In the genomic region with DNA sequence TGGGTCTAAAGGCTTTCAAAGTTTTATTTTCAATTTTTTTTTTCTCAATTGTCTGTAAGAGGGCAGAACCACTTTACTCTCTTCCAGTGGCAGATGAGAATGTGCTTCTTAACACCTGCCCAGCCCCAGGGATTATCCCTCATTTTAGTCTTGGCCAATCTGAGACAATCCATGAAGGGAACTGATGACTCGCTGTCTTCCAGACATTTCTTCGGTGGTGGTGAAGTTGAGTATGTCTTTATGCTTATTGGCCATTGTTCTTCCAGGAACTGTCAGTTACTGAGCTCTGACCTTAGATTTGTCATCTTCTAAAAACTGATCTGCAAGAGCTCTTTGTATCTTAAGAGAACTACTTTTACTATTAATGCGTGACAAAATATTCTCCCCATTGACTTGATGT, we compare ENCODE assay signal across 23 cellular contexts.
A peak's percentile ranks its signal among the peaks of the same experiment; 100 is the strongest.
DNase-seq lines count a peak whose midpoint lies in the region; ATAC-seq, FAIRE-seq and TF ChIP-seq lines count a peak whose summit lies in the region.
"Had no signal": no experiment of that assay in that cellular context is flagged by ENCODE, and none has a peak within 500 bp of the region (broad histone marks: within the 10 kb centered on the region; RNA-seq: fewer than 3 reads in every experiment).

No MANE protein-coding gene starts in this region.

- no peak overlapping the region for H3K4ac ChIP-seq in IMR-90 (ENCODE audit: low read depth, low read length)

- WGBS in IMR-90 (ENCODE audit: extremely low coverage in 2 of 2, insufficient read length in 1 of 2), 2 experiments, result no CpG with 5 or more reads among the region's 3 CpGs

- no peak overlapping the region for H2BK20ac ChIP-seq in IMR-90 (ENCODE audit: low read depth, low read length)

- no peak overlapping the region for H2AK5ac ChIP-seq in IMR-90 (ENCODE audit: low read depth, low read length)

- ATAC-seq in IMR-90 (ENCODE audit: low read depth) (no peak), HG02884 (IDR thresholded peaks at IDR 0.05; ENCODE audit: unreplicated experiment) (no peak), HG02885 (IDR thresholded peaks at IDR 0.05; ENCODE audit: poor library complexity, unreplicated experiment) (no peak)
- ATAC-seq: GM23338, HCT116, K562 had no signal

- TF ChIP-seq RAD21 in IMR-90 (IDR thresholded peaks at IDR 0.05; ENCODE audit: low read length), result no peak

- H3K27ac Mint-ChIP-seq in astrocyte (ENCODE audit: unreplicated experiment), result no peak overlapping the region
- H3K27ac Mint-ChIP-seq: B cell; CD4-positive, alpha-beta T cell; GM23338 had no signal

- no peaks in the 10 kb centered on the region for H3K79me1 ChIP-seq in IMR-90 (ENCODE audit: low read depth in 1 of 2, low read length in 2 of 2)

- no peak overlapping the region for H3K14ac ChIP-seq in IMR-90 (replicated peaks; ENCODE audit: low read depth, low read length)

- DNase-seq in IMR-90 (peak; percentile 32), astrocyte (ENCODE audit: low read depth) (peak; percentile 34), fibroblast of mammary gland (ENCODE audit: low read depth) (peak; percentile 57), osteoblast (ENCODE audit: insufficient read length, low spot score, missing footprints) (peak; percentile 88), tibial artery (no peak)
- DNase-seq: Calu3; CD4-positive, alpha-beta T cell; DMS79; NCI-H1436; NCI-H2029; NCI-H2171; NCI-H446 treated with DMSO at 0.1 percent for 48 hours; NCI-H748 treated with DMSO at 0.1 percent for 48 hours; OCI-M1 had no signal

- CTCF ChIA-PET in IMR-90 (lab: Yijun Ruan, JAX), result no interaction called here

- no peak overlapping the region for H3K4me3 Mint-ChIP-seq in astrocyte (ENCODE audit: unreplicated experiment)
- H3K4me3 Mint-ChIP-seq: B cell; CD4-positive, alpha-beta T cell; GM23338 had no signal

- H3K27me3 Mint-ChIP-seq in astrocyte (ENCODE audit: low read depth, unreplicated experiment), result no peaks in the 10 kb centered on the region

- intact Hi-C loops in IMR-90 (cut with micrococcal nuclease) (no loop called here), tibial artery (cut with DNase I; ENCODE audit: low total_unique reads) (no loop called here)

- H3K79me2 ChIP-seq in astrocyte (ENCODE audit: insufficient read depth, low read length) (no peaks in the 10 kb centered on the region), osteoblast (ENCODE audit: insufficient read depth, low read length) (no peaks in the 10 kb centered on the region)

- in situ Hi-C loops in IMR-90 (cut with MboI; ENCODE audit: low sequenced_read_pairs), result no loop called here

- no peak overlapping the region for H3K4me2 ChIP-seq in IMR-90 (ENCODE audit: low read depth, low read length)
- no peak overlapping the region for H3K4me2 ChIP-seq in astrocyte (ENCODE audit: low read length)
- H3K4me2 ChIP-seq in osteoblast (ENCODE audit: insufficient read depth, low read length), result no peak overlapping the region
- H3K4me2 ChIP-seq: GM23338 had no signal

- no peak overlapping the region for H4K5ac ChIP-seq in IMR-90 (ENCODE audit: low read depth, low read length)

- no peaks in the 10 kb centered on the region for H3K9me3 Mint-ChIP-seq in astrocyte (ENCODE audit: unreplicated experiment)
- H3K9me3 Mint-ChIP-seq: CD4-positive, alpha-beta T cell had no signal

- no peaks in the 10 kb centered on the region for H4K20me1 ChIP-seq in IMR-90 (ENCODE audit: insufficient read depth, low read length)
- H4K20me1 ChIP-seq in astrocyte (ENCODE audit: insufficient read depth, low read length), result no peaks in the 10 kb centered on the region
- H4K20me1 ChIP-seq in osteoblast (ENCODE audit: insufficient read depth, low read length), result no peaks in the 10 kb centered on the region

- H3K27me3 ChIP-seq in IMR-90 (ENCODE audit: control insufficient read depth, insufficient read depth, low read length) (no peaks in the 10 kb centered on the region), astrocyte (ENCODE audit: insufficient read depth, low read length) (no peaks in the 10 kb centered on the region), osteoblast (ENCODE audit: insufficient read depth, low read length) (no peaks in the 10 kb centered on the region), tibial artery (no peaks in the 10 kb centered on the region)
- H3K27me3 ChIP-seq: SJSA1 had no signal

- H3K36me3 ChIP-seq in IMR-90 (ENCODE audit: control insufficient read depth, insufficient read depth, low read length) (no peaks in the 10 kb centered on the region), astrocyte (ENCODE audit: insufficient read depth, low read length) (no peaks in the 10 kb centered on the region), osteoblast (ENCODE audit: insufficient read depth, low read length) (no peaks in the 10 kb centered on the region), tibial artery (no peaks in the 10 kb centered on the region)
- H3K36me3 ChIP-seq: SJSA1 had no signal

- dilution Hi-C loops in IMR-90 (cut with HindIII; ENCODE audit: low sequenced_read_pairs, unreplicated experiment), result no loop called here

- H2BK15ac ChIP-seq in IMR-90 (ENCODE audit: low read depth, low read length), result no peak overlapping the region

- no peak overlapping the region for H3K18ac ChIP-seq in IMR-90 (ENCODE audit: low read depth, low read length)

- H3K36me3 Mint-ChIP-seq in astrocyte (ENCODE audit: low read depth, unreplicated experiment), result peaks cover 2% of the 10 kb centered on the region

- H3K9me3 ChIP-seq in IMR-90 (ENCODE audit: control insufficient read depth, insufficient read depth, low read length) (no peaks in the 10 kb centered on the region), astrocyte (ENCODE audit: insufficient read depth, low read depth, low read length) (no peaks in the 10 kb centered on the region), osteoblast (ENCODE audit: low read depth, low read length) (no peaks in the 10 kb centered on the region), tibial artery (no peaks in the 10 kb centered on the region)
- H3K9me3 ChIP-seq: SJSA1 had no signal

- no TSS peak for BruUV-seq in IMR-90 (replicated peaks; lab: Mats Ljungman, UMichigan)

- no peak for TF ChIP-seq POLR2A in IMR-90 (IDR thresholded peaks at IDR 0.05; ENCODE audit: low read depth, low read length)

- H3K4me1 ChIP-seq in IMR-90 (ENCODE audit: control insufficient read depth, insufficient read depth, low read length) (0 out of 2 replicates have a peak, but pooled peaks cover 3% of the 10 kb centered on the region), astrocyte (ENCODE audit: insufficient read depth, low read length) (peaks cover 15% of the 10 kb centered on the region), osteoblast (ENCODE audit: insufficient read depth, low read length) (peaks cover 10% of the 10 kb centered on the region), tibial artery (no peaks in the 10 kb centered on the region)

- no peak overlapping the region for H2BK5ac ChIP-seq in IMR-90 (ENCODE audit: low read depth, low read length, poor library complexity, severe bottlenecking)

- H3K9ac ChIP-seq in IMR-90 (ENCODE audit: low read depth, low read length) (no peak overlapping the region), astrocyte (ENCODE audit: low read length) (no peak overlapping the region)

- H3K4me1 Mint-ChIP-seq in astrocyte (ENCODE audit: low read depth, unreplicated experiment), result peaks cover 7% of the 10 kb centered on the region
- H3K4me1 Mint-ChIP-seq: B cell had no signal

- H3K56ac ChIP-seq in IMR-90 (ENCODE audit: extremely low read depth, insufficient read depth, low read length), result no peak overlapping the region

- no peak overlapping the region for H2AK9ac ChIP-seq in IMR-90 (replicated peaks; ENCODE audit: low read depth, low read length, poor library complexity)

- POLR2A ChIA-PET in IMR-90 (lab: Charles Lee; ENCODE audit: unreplicated experiment), result no interaction called here

- TF ChIP-seq CTCF in IMR-90 (conservative IDR thresholded peaks at IDR 0.05; ENCODE audit: low read depth, low read length) (no peak), astrocyte (IDR thresholded peaks at IDR 0.05; ENCODE audit: insufficient read depth, low read depth, low read length) (no peak), fibroblast of mammary gland (conservative IDR thresholded peaks at IDR 0.05; ENCODE audit: control insufficient read depth, insufficient read depth, low read depth, low read length) (no peak), osteoblast (IDR thresholded peaks at IDR 0.05; ENCODE audit: extremely low read depth, low read depth, low read length) (no peak), tibial artery (IDR thresholded peaks at IDR 0.05) (no peak)

- peaks cover 4% of the 10 kb centered on the region; the same call in 1 of the 2 replicates for H3K9me1 ChIP-seq in IMR-90 (ENCODE audit: insufficient read depth, low read length)

- H2AFZ ChIP-seq in IMR-90 (replicated peaks; ENCODE audit: low read length, poor library complexity), result no peak overlapping the region
- no peak overlapping the region for H2AFZ ChIP-seq in astrocyte (ENCODE audit: low read depth, low read length)
- no peak overlapping the region for H2AFZ ChIP-seq in osteoblast (ENCODE audit: low read length)
- H2AFZ ChIP-seq: GM23338 had no signal

- H3K4me3 ChIP-seq in IMR-90 (ENCODE audit: insufficient read depth, low read depth, low read length) (no peak overlapping the region), astrocyte (ENCODE audit: insufficient read depth, low read depth, low read length) (no peak overlapping the region), fibroblast of mammary gland (ENCODE audit: control insufficient read depth, low read depth, low read length) (no peak overlapping the region), osteoblast (ENCODE audit: insufficient read depth, low read length) (no peak overlapping the region), tibial artery (no peak overlapping the region)
- H3K4me3 ChIP-seq: GM23338, K562, SJSA1 had no signal

- H4K8ac ChIP-seq in IMR-90 (ENCODE audit: low read depth in 2 of 2, low read length in 2 of 2), result no peak overlapping the region

- FAIRE-seq in astrocyte (lab: Jason Lieb, UNC), result peak; percentile 43
- FAIRE-seq: G401.6, K562 had no signal

- H4K91ac ChIP-seq in IMR-90 (ENCODE audit: insufficient read depth, low read depth, low read length), result no peak overlapping the region

- H3K23ac ChIP-seq in IMR-90 (ENCODE audit: low read depth, low read length), result no peak overlapping the region

- no peak overlapping the region for H2BK120ac ChIP-seq in IMR-90 (ENCODE audit: low read depth, low read length)

- no peak overlapping the region for H3K27ac ChIP-seq in IMR-90 (ENCODE audit: insufficient read depth, low read length)
- H3K27ac ChIP-seq in astrocyte (ENCODE audit: low read depth, low read length), result no peak overlapping the region
- no peak overlapping the region for H3K27ac ChIP-seq in osteoblast (ENCODE audit: low read depth, low read length)
- H3K27ac ChIP-seq in tibial artery, result no peak overlapping the region
- H3K27ac ChIP-seq: HL-60, SJSA1 had no signal

TF ChIP-seq in IMR-90, 13 proteins besides CTCF, POLR2A, EP300 and RAD21 (continues in another document):
- TF ChIP-seq BHLHE40 (IDR thresholded peaks at IDR 0.05; ENCODE audit: low read depth, low read length), result no peak
- no peak for TF ChIP-seq RFX5 (IDR thresholded peaks at IDR 0.05; ENCODE audit: low read depth, low read length)
- no peak for TF ChIP-seq RCOR1 (IDR thresholded peaks at IDR 0.05; ENCODE audit: insufficient replicate concordance, low read length)
- no peak for TF ChIP-seq MXI1 (IDR thresholded peaks at IDR 0.05; ENCODE audit: borderline replicate concordance, low read depth, low read length)

Comparison
In these comparisons a context has a peak if more than half of its experiments do, and no peak if none do; other contexts are left out.
1. DNase-seq: peak in IMR-90 (single experiment), astrocyte (single experiment), fibroblast of mammary gland (single experiment) and osteoblast (single experiment); none in tibial artery (0 of 2).